In genomic region chr14:102511538-102511937, GRCh38 we compare ENCODE assay signal across 20 cellular contexts. TPM values are rescaled to one million over a fixed set of nuclear protein-coding genes. Genes with fewer than 3 reads are reported as not detected.
DNase-seq lines count a peak whose midpoint lies in the region; ATAC-seq, FAIRE-seq and TF ChIP-seq lines count a peak whose summit lies in the region.
"Had no signal": no experiment of that assay in that cellular context is flagged by ENCODE, and none has a peak within 500 bp of the region (broad histone marks: within the 10 kb centered on the region; RNA-seq: fewer than 3 reads in every experiment).

No MANE protein-coding gene starts in this region.

- peak overlapping the region; percentile 47; the same call in 1 of the 2 replicates for H3K9ac ChIP-seq in HepG2 (ENCODE audit: insufficient read depth, low read depth, low read length)
- H3K9ac ChIP-seq: GM23248 had no signal

- peaks cover 58% of the 10 kb centered on the region for H3K4me1 ChIP-seq in HepG2 (ENCODE audit: insufficient read depth, low read length)
- H3K4me1 ChIP-seq in right lobe of liver: peaks cover 0 to 9% (median 0%) of the 10 kb centered on the region in 4 donors
- H3K4me1 ChIP-seq: uterus had no signal

- peak overlapping the region; percentile 91 for H3K4me2 ChIP-seq in HepG2 (ENCODE audit: low read depth, low read length)

- H3K27me3 Mint-ChIP-seq in brain: peaks cover 11% of the 10 kb centered on the region
- H3K27me3 Mint-ChIP-seq in natural killer cell (ENCODE audit: low read depth in 2 of 2): peaks cover 0 to 4% of the 10 kb centered on the region in 2 donors

- no peaks in the 10 kb centered on the region for H4K20me1 ChIP-seq in HepG2 (ENCODE audit: insufficient read depth, low read length)

- H3K4me3 Mint-ChIP-seq in brain (peak overlapping the region in 4 of 5 experiments; percentile 47 to 75 (median 62)), natural killer cell (peak overlapping the region; percentile 37)

- H3K9me3 Mint-ChIP-seq in brain: no peaks in the 10 kb centered on the region
- H3K9me3 Mint-ChIP-seq in natural killer cell: peaks cover 0 to 3% of the 10 kb centered on the region in 2 donors

- in situ Hi-C loops in HepG2 (cut with HindIII; ENCODE audit: extremely low pct_ligation_motif_present, low pct_unique_long_range_greater_than_20kb): no loop called here

- no peaks in the 10 kb centered on the region for H3K79me2 ChIP-seq in HepG2 (ENCODE audit: insufficient read depth, low read length)

- H3K27ac ChIP-seq in HepG2 (ENCODE audit: extremely low read length, insufficient read depth, low read length): peak overlapping the region; percentile 77
- H3K27ac ChIP-seq in right lobe of liver: no peak overlapping the region
- H3K27ac ChIP-seq: brain microvascular endothelial cell, GM23248, uterus had no signal

- CTCF ChIA-PET in HepG2 (lab: Yijun Ruan, JAX; ENCODE audit: low intra/inter-chr PET ratio, low total read pairs): no interaction called here

- peaks cover 23% of the 10 kb centered on the region for H3K4me1 Mint-ChIP-seq in brain
- peaks cover 4 to 15% of the 10 kb centered on the region in 2 donors for H3K4me1 Mint-ChIP-seq in natural killer cell

- H3K36me3 ChIP-seq in HepG2 (replicated peaks in 1 of 2; ENCODE audit: control insufficient read depth in 1 of 2, insufficient read depth in 2 of 2, low read length in 2 of 2) (peaks cover under 1% of the 10 kb centered on the region in 2 experiments; a peak in 1 of 5 replicates), right lobe of liver (no peaks in the 10 kb centered on the region)
- H3K36me3 ChIP-seq: brain microvascular endothelial cell, uterus had no signal

- intact Hi-C loops in HepG2 (cut with micrococcal nuclease; ENCODE audit: unreplicated experiment) (loop anchor here (2.0 kb wide), 1 partner anchor 69 kb away; no protein-coding TSS in a partner anchor), right lobe of liver (cut with DNase I) (loop anchor here in 1 of 2 donors (5.0 kb wide), 1 partner anchor 69 kb away; no protein-coding TSS in a partner anchor), natural killer cell (cut with micrococcal nuclease) (loop anchor here (10.0 kb wide), 1 partner anchor 147 kb away; the partner anchor contains the start of genes CINP and TECPR2)

- no peak for FAIRE-seq in HepG2 (lab: Jason Lieb, UNC)

- no peak for DNase-seq in HepG2 (ENCODE audit: low spot score)
- DNase-seq in right lobe of liver: no peak
- DNase-seq in natural killer cell: no peak
- no peak for DNase-seq in NCI-H1436 treated with DMSO at 0.1 percent for 48 hours (lab: John Stamatoyannopoulos, UW)
- DNase-seq: activated gamma-delta T cell treated with Interleukin-2 at 50 U/mL for 16 hours, brain microvascular endothelial cell, dermis blood vessel endothelial cell, GM23248, MM.1S, NCI-H1694 treated with DMSO at 0.1 percent for 48 hours, NCI-H446, SHP77 treated with DMSO at 0.1 percent for 48 hours, T-helper 9 cell, uterus had no signal

- H3K27ac Mint-ChIP-seq in brain: peak overlapping the region in 2 of 5 experiments; percentile 60
- no peak overlapping the region for H3K27ac Mint-ChIP-seq in natural killer cell

- peak overlapping the region in 1 of 3 experiments; percentile 89; a peak in 2 of 6 replicates for H3K4me3 ChIP-seq in HepG2 (replicated peaks in 1 of 3; ENCODE audit: insufficient read depth in 1 of 3, low read depth in 2 of 3, low read length in 3 of 3)
- H3K4me3 ChIP-seq in right lobe of liver: no peak overlapping the region
- H3K4me3 ChIP-seq: GM23248, stomach, uterus had no signal

- TF ChIP-seq POLR2A in HepG2 (IDR thresholded peaks at IDR 0.05; ENCODE audit: insufficient read depth in 1 of 2, low read depth in 2 of 2, low read length in 2 of 2): no peak
- TF ChIP-seq POLR2A in right lobe of liver (IDR thresholded peaks at IDR 0.05): no peak

- WGBS in HepG2 (ENCODE audit: low lambda C conversion rate): 11% methylated on average over 3 of the region's 5 CpGs
- 45% methylated on average over 4 of the region's 5 CpGs for WGBS in right lobe of liver (ENCODE audit: insufficient coverage, low coverage, low lambda C conversion rate, missing lambda C conversion rate)

- no peak for TF ChIP-seq RAD21 in HepG2 (CRISPR knock-in tag; IDR thresholded peaks at IDR 0.05)

- BruUV-seq in HepG2 (replicated peaks; lab: Mats Ljungman, UMichigan): no TSS peak

- POLR2A ChIA-PET in HepG2 (lab: Yijun Ruan, JAX): interaction anchor here (0.6 to 0.8 kb wide), 3 partner anchors 13 to 69 kb away, joined by 3 to 4 read pairs (median 3); no protein-coding TSS in a partner anchor

- H3K9me3 ChIP-seq in HepG2 (ENCODE audit: low read length) (no peaks in the 10 kb centered on the region), right lobe of liver (no peaks in the 10 kb centered on the region)
- H3K9me3 ChIP-seq: stomach, uterus had no signal

- no peak for TF ChIP-seq CTCF in HepG2 (CRISPR knock-in tag; IDR thresholded peaks at IDR 0.05)
- TF ChIP-seq CTCF in right lobe of liver (IDR thresholded peaks at IDR 0.05): no peak
- TF ChIP-seq CTCF in brain (conservative IDR thresholded peaks at IDR 0.05): no peak
- TF ChIP-seq CTCF in natural killer cell (IDR thresholded peaks at IDR 0.05): no peak

- ATAC-seq in HepG2 (no peak), right lobe of liver (no peak), natural killer cell (no peak), HG02642 (IDR thresholded peaks at IDR 0.05; ENCODE audit: poor library complexity, unreplicated experiment) (no peak), GM18858 (IDR thresholded peaks at IDR 0.05; ENCODE audit: unreplicated experiment) (no peak), HG02885 (IDR thresholded peaks at IDR 0.05; ENCODE audit: poor library complexity, unreplicated experiment) (no peak)
- ATAC-seq: activated CD4-positive, CD25-positive, alpha-beta regulatory T cell treated with anti-CD3 and anti-CD28 coated beads, Interleukin-2, amount 50 U/mL, for 24 hours had no signal

- no peaks in the 10 kb centered on the region; a peak in 1 of 5 replicates for H3K27me3 ChIP-seq in HepG2 (ENCODE audit: control insufficient read depth in 1 of 2, insufficient read depth in 2 of 2, low read length in 2 of 2)
- no peaks in the 10 kb centered on the region for H3K27me3 ChIP-seq in right lobe of liver
- H3K27me3 ChIP-seq: brain microvascular endothelial cell, stomach, uterus had no signal

- H3K36me3 Mint-ChIP-seq in brain: no peaks in the 10 kb centered on the region
- H3K36me3 Mint-ChIP-seq in natural killer cell: no peaks in the 10 kb centered on the region

- H2AFZ ChIP-seq in HepG2 (ENCODE audit: low read length): no peak overlapping the region
- H2AFZ ChIP-seq: GM23248 had no signal

- TF ChIP-seq EP300 in HepG2 (IDR thresholded peaks at IDR 0.05; ENCODE audit: low read depth in 2 of 2, low read length in 2 of 2): no peak
- TF ChIP-seq EP300 in HepG2 (CRISPR knock-in tag; IDR thresholded peaks at IDR 0.05; ENCODE audit: borderline replicate concordance): no peak

TF ChIP-seq in HepG2, 621 proteins besides CTCF, POLR2A, EP300 and RAD21 (continues in another document):
- 0 out of 2 replicates have a peak, but pooled peaks have one; percentile 8 for TF ChIP-seq ZFP91 (CRISPR knock-in tag; IDR thresholded peaks at IDR 0.05; ENCODE audit: borderline replicate concordance)
- TF ChIP-seq PHF20 (CRISPR knock-in tag; IDR thresholded peaks at IDR 0.05): no peak

RNA-seq across cellular contexts. Expression of gene ANKRD9, which starts 2.0 kb away (rescaled TPM):
- total RNA-seq in HepG2 (2016; rRNA removed; fragmentation: Illumina TruSeq; extraction: Trizol): 5.7 and 10.0 TPM in 2 replicates
- 14.3 and 16.0 TPM in 2 replicates for total RNA-seq in HepG2 (2016; cell fraction: cytosol; rRNA removed; fragmentation: Illumina TruSeq; extraction: Trizol; ENCODE audit: low read depth)
- total RNA-seq in HepG2 (2016; cell fraction: insoluble cytoplasmic fraction; rRNA removed; fragmentation: Illumina TruSeq; extraction: Trizol): 5.0 and 10.4 TPM in 2 replicates
- total RNA-seq in HepG2 (2016; cell fraction: membrane; rRNA removed; fragmentation: Illumina TruSeq; extraction: Trizol): 17.4 and 22.1 TPM in 2 replicates
- 10.0 and 10.9 TPM in 2 replicates for total RNA-seq in HepG2 (2016; cell fraction: nucleus; rRNA removed; fragmentation: Illumina TruSeq; extraction: Trizol)
- polyA plus RNA-seq in HepG2 (2011; rRNA removed): 15.0 and 23.2 TPM in 2 replicates
- polyA plus RNA-seq in HepG2 (2011; cell fraction: cytosol; rRNA removed): 15.5 and 27.2 TPM in 2 replicates
- polyA plus RNA-seq in HepG2 (2011; cell fraction: nucleus; rRNA removed): 167 and 168 TPM in 2 replicates
- 10.5 and 17.4 TPM in 2 replicates for polyA plus RNA-seq in HepG2 (2012)
- polyA plus RNA-seq in HepG2 (2016; cell fraction: cytosol; fragmentation: Illumina TruSeq; extraction: Trizol; ENCODE audit: low read depth): 15.9 and 17.0 TPM in 2 replicates
- 5.9 and 6.8 TPM in 2 replicates for polyA plus RNA-seq in HepG2 (2016; cell fraction: insoluble cytoplasmic fraction; fragmentation: Illumina TruSeq; extraction: Trizol; ENCODE audit: low read depth)
- 15.7 and 16.1 TPM in 2 replicates for polyA plus RNA-seq in HepG2 (2016; cell fraction: membrane; fragmentation: Illumina TruSeq; extraction: Trizol; ENCODE audit: low read depth)
- polyA plus RNA-seq in HepG2 (2016; cell fraction: nucleus; fragmentation: Illumina TruSeq; extraction: Trizol; ENCODE audit: insufficient read depth, low read depth): 29.1 and 29.7 TPM in 2 replicates
- polyA minus RNA-seq in HepG2 (2011; rRNA and poly(A)+ RNA removed; ENCODE audit: low replicate concordance): 16.4 and 20.4 TPM in 2 replicates
- 9.8 and 9.9 TPM in 2 replicates for polyA minus RNA-seq in HepG2 (2011; cell fraction: cytosol; rRNA and poly(A)+ RNA removed)
- 11.9 and 12.4 TPM in 2 replicates for polyA minus RNA-seq in HepG2 (2011; cell fraction: nucleus; rRNA and poly(A)+ RNA removed)
- 10 to 100 TPM in 2 of 6 experiments, 1 to 10 TPM in 4; 7.5 to 33.8 (median 8.9) TPM for total RNA-seq in right lobe of liver
- 9.0 TPM for polyA plus RNA-seq in brain (ENCODE audit: insufficient read depth, low read depth, low replicate concordance)
- total RNA-seq in natural killer cell: 10 to 100 TPM in 1 of 3 donors, 1 to 10 TPM in 2; 4.0 to 11.0 (median 9.6) TPM
